ENCODE assay signal across 9 cellular contexts in genomic region chr1:12436345-12436658, GRCh38.
DNase-seq lines count a peak whose midpoint lies in the region; ATAC-seq, FAIRE-seq and TF ChIP-seq lines count a peak whose summit lies in the region.
"Had no signal": no experiment of that assay in that cellular context is flagged by ENCODE, and none has a peak within 500 bp of the region (broad histone marks: within the 10 kb centered on the region; RNA-seq: fewer than 3 reads in every experiment).

No MANE protein-coding gene starts in this region.

- POLR2A ChIA-PET in activated B cell treated with CpG ODN at 0.5 μM for 24 hours (lab: Charles Lee) = interaction anchor here (0.5 to 2.0 kb wide), 4 partner anchors 37 to 526 kb away, joined by 3 to 6 read pairs (median 4); no protein-coding TSS in a partner anchor

- peak overlapping the region; percentile 53 for H3K4me3 Mint-ChIP-seq in activated T-cell treated with anti-CD3 and anti-CD28 coated beads, Interleukin-2, amount 50 U/mL, for 24 hours
- no peak overlapping the region for H3K4me3 Mint-ChIP-seq in activated B cell treated with CpG ODN at 0.5 μM for 24 hours

- H3K9me3 Mint-ChIP-seq in activated T-cell treated with anti-CD3 and anti-CD28 coated beads, Interleukin-2, amount 50 U/mL, for 24 hours = no peaks in the 10 kb centered on the region
- no peaks in the 10 kb centered on the region for H3K9me3 Mint-ChIP-seq in activated B cell treated with CpG ODN at 0.5 μM for 24 hours

- TF ChIP-seq CTCF in activated B cell treated with CpG ODN at 0.5 μM for 24 hours (IDR thresholded peaks at IDR 0.05) (no peak), keratinocyte (optimal IDR thresholded peaks at IDR 0.05 in 1 of 3, IDR thresholded peaks at IDR 0.05 in 1 of 3, conservative IDR thresholded peaks at IDR 0.05 in 1 of 3; ENCODE audit: extremely low read depth in 1 of 3, insufficient read depth in 2 of 3, low read length in 3 of 3) (no peak), thoracic aorta (IDR thresholded peaks at IDR 0.05) (no peak), omental fat pad (IDR thresholded peaks at IDR 0.05) (no peak)

- no peak overlapping the region for H3K4me3 ChIP-seq in keratinocyte (ENCODE audit: control insufficient read depth in 2 of 3, extremely low read depth in 1 of 3, insufficient read depth in 2 of 3, low read depth in 1 of 3, low read length in 3 of 3)
- no peak overlapping the region for H3K4me3 ChIP-seq in thoracic aorta

- H3K4me1 Mint-ChIP-seq in activated T-cell treated with anti-CD3 and anti-CD28 coated beads, Interleukin-2, amount 50 U/mL, for 24 hours (ENCODE audit: low read depth) = peaks cover 93% of the 10 kb centered on the region
- H3K4me1 Mint-ChIP-seq in activated B cell treated with CpG ODN at 0.5 μM for 24 hours = peaks cover 59% of the 10 kb centered on the region

- H3K9ac ChIP-seq in keratinocyte (ENCODE audit: control insufficient read depth, extremely low read depth, insufficient read depth, low read length) = peak overlapping the region; percentile 2

- H3K79me2 ChIP-seq in keratinocyte (ENCODE audit: control insufficient read depth, insufficient read depth, low read length) = no peaks in the 10 kb centered on the region

- H3K27ac ChIP-seq in keratinocyte (ENCODE audit: control insufficient read depth, insufficient read depth, low read length) (no peak overlapping the region), thoracic aorta (peak overlapping the region; percentile 89 to 90)

- H2AFZ ChIP-seq in keratinocyte (ENCODE audit: control insufficient read depth, low read length) = no peak overlapping the region

- no peaks in the 10 kb centered on the region for H3K27me3 ChIP-seq in keratinocyte (ENCODE audit: control insufficient read depth, extremely low read depth, insufficient read depth, low read length)
- H3K27me3 ChIP-seq in thoracic aorta (replicated peaks; ENCODE audit: insufficient read depth) = no peaks in the 10 kb centered on the region

- H3K27ac Mint-ChIP-seq in activated T-cell treated with anti-CD3 and anti-CD28 coated beads, Interleukin-2, amount 50 U/mL, for 24 hours = peak overlapping the region; percentile 90
- H3K27ac Mint-ChIP-seq in activated B cell treated with CpG ODN at 0.5 μM for 24 hours = peak overlapping the region; percentile 62

- H3K4me2 ChIP-seq in keratinocyte (ENCODE audit: control insufficient read depth, extremely low read depth, insufficient read depth, low read depth, low read length) = no peak overlapping the region

- H3K9me3 ChIP-seq in keratinocyte (ENCODE audit: control insufficient read depth, low read depth, low read length) (no peaks in the 10 kb centered on the region), thoracic aorta (no peaks in the 10 kb centered on the region)

- no peaks in the 10 kb centered on the region for H3K27me3 Mint-ChIP-seq in activated T-cell treated with anti-CD3 and anti-CD28 coated beads, Interleukin-2, amount 50 U/mL, for 24 hours
- no peaks in the 10 kb centered on the region for H3K27me3 Mint-ChIP-seq in activated B cell treated with CpG ODN at 0.5 μM for 24 hours

- H3K36me3 ChIP-seq in keratinocyte (ENCODE audit: control insufficient read depth in 2 of 2, extremely low read depth in 1 of 2, insufficient read depth in 2 of 2, low read length in 2 of 2) (peaks cover under 1 to 7% of the 10 kb centered on the region in 2 experiments), thoracic aorta (no peaks in the 10 kb centered on the region)

- dilution Hi-C loops in keratinocyte (cut with MboI; ENCODE audit: extremely low pct_ligation_motif_present, low sequenced_read_pairs) = no loop called here

- ATAC-seq in activated B cell treated with CpG ODN at 0.5 μM for 24 hours (ENCODE audit: low read depth) (no peak), thoracic aorta (ENCODE audit: insufficient number of reproducible peaks, low FRiP score, low read depth) (no peak), GM21576 (IDR thresholded peaks at IDR 0.05; ENCODE audit: unreplicated experiment) (no peak), omental fat pad (ENCODE audit: low FRiP score) (no peak), HG03342 (IDR thresholded peaks at IDR 0.05; ENCODE audit: unreplicated experiment) (no peak)

- no peaks in the 10 kb centered on the region for H4K20me1 ChIP-seq in keratinocyte (ENCODE audit: control insufficient read depth, extremely low read depth, insufficient read depth, low read length)

- peaks cover 52% of the 10 kb centered on the region for H3K36me3 Mint-ChIP-seq in activated T-cell treated with anti-CD3 and anti-CD28 coated beads, Interleukin-2, amount 50 U/mL, for 24 hours (ENCODE audit: low read depth)
- peaks cover 51% of the 10 kb centered on the region for H3K36me3 Mint-ChIP-seq in activated B cell treated with CpG ODN at 0.5 μM for 24 hours (ENCODE audit: low read depth)

- FAIRE-seq in keratinocyte (lab: Jason Lieb, UNC) = no peak

- H3K4me1 ChIP-seq in keratinocyte (ENCODE audit: control insufficient read depth, extremely low read depth, insufficient read depth, low read length) (peaks cover 57% of the 10 kb centered on the region), thoracic aorta (ENCODE audit: control insufficient read depth in 1 of 2, low read depth in 2 of 2) (peaks cover 41 to 85% of the 10 kb centered on the region in 2 donors)

- no peak for DNase-seq in activated T-cell treated with anti-CD3 and anti-CD28 coated beads, Interleukin-2, amount 50 U/mL, for 24 hours
- no peak for DNase-seq in activated T-cell treated with anti-CD3 and anti-CD28 coated beads, Interleukin-2, amount 50 U/mL, for 1 hour
- no peak for DNase-seq in activated B cell treated with CpG ODN at 0.5 μM for 24 hours
- no peak for DNase-seq in keratinocyte (ENCODE audit: low read depth, low spot score)
- no peak for DNase-seq in thoracic aorta (ENCODE audit: low spot score)
- no peak for DNase-seq in omental fat pad (ENCODE audit: low spot score)
- DNase-seq: activated CD4-positive, CD25-positive, alpha-beta regulatory T cell had no signal

- CTCF ChIA-PET in activated B cell treated with CpG ODN at 0.5 μM for 24 hours (lab: Charles Lee) = no interaction called here

- intact Hi-C loops in activated B cell treated with CpG ODN at 0.5 μM for 24 hours (cut with micrococcal nuclease) = no loop called here

- no peaks in the 10 kb centered on the region for H3K9me1 ChIP-seq in keratinocyte (ENCODE audit: control insufficient read depth, extremely low read depth, insufficient read depth, low read length)
